Comparison of ENCODE assay signal across 8 cellular contexts in genomic region chr15:44713006-44713966, GRCh38. TPM values are rescaled to one million over a fixed set of nuclear protein-coding genes. Genes with fewer than 3 reads are reported as not detected.
DNase-seq lines count a peak whose midpoint lies in the region; ATAC-seq and TF ChIP-seq lines count a peak whose summit lies in the region.

No MANE protein-coding gene starts in this region.

- peaks cover 82% of the 10 kb centered on the region for H3K36me3 Mint-ChIP-seq in T-helper 2 cell treated with Interferon-gamma antibody and Interleukin-4, amounts not matched to agents 5 μg/mL and 100 μg/mL, for 36 hours (ENCODE audit: low read depth)

- H3K4me3 Mint-ChIP-seq in T-helper 2 cell treated with Interferon-gamma antibody and Interleukin-4, amounts not matched to agents 5 μg/mL and 100 μg/mL, for 36 hours = peak overlapping the region; percentile 93

- peaks cover 51% of the 10 kb centered on the region for H3K4me1 Mint-ChIP-seq in T-helper 2 cell treated with Interferon-gamma antibody and Interleukin-4, amounts not matched to agents 5 μg/mL and 100 μg/mL, for 36 hours (ENCODE audit: low read depth)

- H3K27ac ChIP-seq in HL-60 (replicated peaks) = peak overlapping the region; percentile 97
- H3K27ac ChIP-seq in smooth muscle cell (ENCODE audit: low read depth) = no peak overlapping the region

- H3K79me2 ChIP-seq in smooth muscle cell (ENCODE audit: low read depth) = peaks cover 36% of the 10 kb centered on the region

- H3K4me3 ChIP-seq in HL-60 (replicated peaks; ENCODE audit: insufficient read depth, low read length) (peak overlapping the region; percentile 88), fibroblast of the aortic adventitia (ENCODE audit: low read depth, low read length) (peak overlapping the region; percentile 100), smooth muscle cell (peak overlapping the region; percentile 100)

- peak overlapping the region; percentile 98 for H3K4me2 ChIP-seq in smooth muscle cell

- H3F3A ChIP-seq in smooth muscle cell (ENCODE audit: low read depth) = peaks cover 3% of the 10 kb centered on the region

- H3K27me3 ChIP-seq in HL-60 (ENCODE audit: insufficient read depth, poor library complexity, severe bottlenecking) (no peaks in the 10 kb centered on the region), smooth muscle cell (ENCODE audit: low read depth) (no peaks in the 10 kb centered on the region)

- no peak for ATAC-seq in left lobe of liver

- DNase-seq in Caki2 (ENCODE audit: low read depth) (peak; percentile 52), HL-60 (ENCODE audit: low read depth in 1 of 2, low spot score in 1 of 2) (no peak), fibroblast of the aortic adventitia (ENCODE audit: low read depth) (peak; percentile 61), smooth muscle cell (lab: John Stamatoyannopoulos, UW; ENCODE audit: unreplicated experiment) (no peak), left lobe of liver (ENCODE audit: low spot score) (no peak), NCI-H2029 (lab: John Stamatoyannopoulos, UW) (no peak)
- DNase-seq in T-helper 2 cell treated with Interferon-gamma antibody and Interleukin-4, amounts not matched to agents 5 μg/mL and 100 μg/mL, for 36 hours (ENCODE audit: low spot score) = no peak
- DNase-seq in NK-92 treated with Interleukin-12 subunit alpha and Interleukin-12 subunit beta, amount 100 ng/mL, for 24 hours (lab: John Stamatoyannopoulos, UW) = no peak

- TF ChIP-seq CTCF in HL-60 (IDR thresholded peaks at IDR 0.05; ENCODE audit: insufficient read depth, low read length) = no peak
- TF ChIP-seq CTCF in fibroblast of the aortic adventitia (IDR thresholded peaks at IDR 0.05; ENCODE audit: insufficient read depth, low read length) = peak; percentile 44
- TF ChIP-seq CTCF in smooth muscle cell (IDR thresholded peaks at IDR 0.05; ENCODE audit: borderline replicate concordance, insufficient read depth, poor library complexity, severe bottlenecking) = peak; percentile 5

- H3K27ac Mint-ChIP-seq in T-helper 2 cell treated with Interferon-gamma antibody and Interleukin-4, amounts not matched to agents 5 μg/mL and 100 μg/mL, for 36 hours = peak overlapping the region; percentile 98

- in situ Hi-C loops in Caki2 (cut with HindIII; ENCODE audit: low pct_unique_long_range_greater_than_20kb, low sequenced_read_pairs) = no loop called here

- peaks cover 4% of the 10 kb centered on the region for H3K4me1 ChIP-seq in smooth muscle cell (ENCODE audit: low read depth)

- peaks cover 47% of the 10 kb centered on the region for H4K20me1 ChIP-seq in smooth muscle cell (ENCODE audit: low read depth)

- no peaks in the 10 kb centered on the region for H3K9me3 Mint-ChIP-seq in T-helper 2 cell treated with Interferon-gamma antibody and Interleukin-4, amounts not matched to agents 5 μg/mL and 100 μg/mL, for 36 hours

- no peak overlapping the region for H2AFZ ChIP-seq in smooth muscle cell (ENCODE audit: low read depth)

- H3K9me3 ChIP-seq in smooth muscle cell (replicated peaks; ENCODE audit: low read depth) = no peaks in the 10 kb centered on the region

- peaks cover 7% of the 10 kb centered on the region for H3K27me3 Mint-ChIP-seq in T-helper 2 cell treated with Interferon-gamma antibody and Interleukin-4, amounts not matched to agents 5 μg/mL and 100 μg/mL, for 36 hours (ENCODE audit: low read depth)

- H3K9ac ChIP-seq in smooth muscle cell (ENCODE audit: low read depth) = peak overlapping the region; percentile 100

- 95% methylated on average over 5 of the region's 5 CpGs for WGBS in smooth muscle cell (ENCODE audit: low lambda C conversion rate)

- peaks cover 13% of the 10 kb centered on the region for H3K36me3 ChIP-seq in smooth muscle cell (ENCODE audit: low read depth)

RNA-seq across cellular contexts. Expression of gene B2M, which starts 2.0 kb away (rescaled TPM):
- 2,056 and 2,318 TPM in 2 replicates for total RNA-seq in Caki2 (2014; rRNA removed; shearing (Covaris generic); ENCODE audit: low replicate concordance)
- total RNA-seq in fibroblast of the aortic adventitia (ENCODE audit: low replicate concordance) (2,390 and 3,757 TPM in 2 replicates), smooth muscle cell (1,861 and 2,004 TPM in 2 replicates), left lobe of liver (809 TPM)
- 1,723 and 2,067 TPM in 2 replicates for polyA plus RNA-seq in smooth muscle cell

RNA-seq across cellular contexts. Expression of gene PATL2, which starts 2.2 kb away (rescaled TPM):
- total RNA-seq in Caki2 (2014; rRNA removed; shearing (Covaris generic); ENCODE audit: low replicate concordance) = 3.6 TPM in 1 of 2 replicates, not detected in the other
- total RNA-seq in fibroblast of the aortic adventitia (ENCODE audit: low replicate concordance) (0.72 and 0.82 TPM in 2 replicates), smooth muscle cell (not detected in 2 replicates), left lobe of liver (0.58 TPM)
- polyA plus RNA-seq in smooth muscle cell = not detected in 2 replicates

RNA-seq across cellular contexts. Expression of gene TRIM69, which starts 23.0 kb away (rescaled TPM):
- total RNA-seq in Caki2 (2014; rRNA removed; shearing (Covaris generic); ENCODE audit: low replicate concordance) = 10.9 and 17.0 TPM in 2 replicates
- total RNA-seq in fibroblast of the aortic adventitia (ENCODE audit: low replicate concordance) (9.5 and 17.9 TPM in 2 replicates), smooth muscle cell (4.8 and 5.3 TPM in 2 replicates), left lobe of liver (5.2 TPM)
- 2.2 and 4.2 TPM in 2 replicates for polyA plus RNA-seq in smooth muscle cell

RNA-seq across cellular contexts. Expression of gene SPG11, which starts 49.8 kb away (rescaled TPM):
- total RNA-seq in Caki2 (2014; rRNA removed; shearing (Covaris generic); ENCODE audit: low replicate concordance) = 19.3 and 38.1 TPM in 2 replicates
- total RNA-seq in fibroblast of the aortic adventitia (ENCODE audit: low replicate concordance) = 67.5 and 84.8 TPM in 2 replicates
- total RNA-seq in smooth muscle cell = 48.6 and 84.4 TPM in 2 replicates
- 16.2 and 17.1 TPM in 2 replicates for polyA plus RNA-seq in smooth muscle cell
- 40.6 TPM for total RNA-seq in left lobe of liver

Comparison
In these comparisons a context has a peak if more than half of its experiments do, and no peak if none do; other contexts are left out.
1. DNase-seq: peak in Caki2 (single experiment) and fibroblast of the aortic adventitia (single experiment); none in HL-60 (0 of 2), T-helper 2 cell treated with Interferon-gamma antibody and Interleukin-4, amounts not matched to agents 5 μg/mL and 100 μg/mL, for 36 hours (single experiment), smooth muscle cell (single experiment), left lobe of liver (single experiment), NK-92 treated with Interleukin-12 subunit alpha and Interleukin-12 subunit beta, amount 100 ng/mL, for 24 hours (single experiment) and NCI-H2029 (single experiment).
2. Peak in every context shown above with its lines, with median percentiles within 50 percentile points of each other: H3K4me3 ChIP-seq.